Comparison of ENCODE assay signal across 12 cellular contexts in the genomic region with DNA sequence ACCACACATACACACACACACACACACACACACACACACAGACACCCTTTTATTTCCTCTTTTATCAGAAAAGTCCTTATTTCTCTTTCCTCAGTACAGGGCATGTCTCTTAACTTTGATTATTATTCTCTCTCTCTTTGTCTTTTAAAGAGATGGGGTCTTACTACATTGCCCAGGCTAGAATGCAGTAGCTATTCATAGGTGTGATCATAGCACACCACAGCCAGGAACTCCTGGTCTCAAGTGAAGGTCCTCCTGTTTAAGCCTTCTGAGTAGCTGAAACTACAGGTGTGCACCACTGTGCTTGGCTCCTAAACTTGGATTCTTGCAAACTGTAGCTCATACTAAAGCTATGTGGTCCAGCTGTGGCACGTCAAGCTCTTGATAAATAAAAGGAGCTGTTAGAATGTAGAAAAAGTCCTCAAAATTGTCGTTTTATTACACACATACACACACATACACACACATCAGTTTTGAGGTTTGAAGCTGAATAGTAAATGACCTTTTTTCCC. TPM values are rescaled to one million over a fixed set of nuclear protein-coding genes. Genes with fewer than 3 reads are reported as not detected.
A peak's percentile ranks its signal among the peaks of the same experiment; 100 is the strongest.
DNase-seq lines count a peak whose midpoint lies in the region; ATAC-seq and TF ChIP-seq lines count a peak whose summit lies in the region.
"Had no signal": no experiment of that assay in that cellular context is flagged by ENCODE, and none has a peak within 500 bp of the region (broad histone marks: within the 10 kb centered on the region; RNA-seq: fewer than 3 reads in every experiment).

No MANE protein-coding gene starts in this region.

- H3K14ac ChIP-seq in H9 (ENCODE audit: insufficient read depth, low read length), result no peak overlapping the region; the same call in 1 of the 2 replicates

- no peak overlapping the region for H2BK20ac ChIP-seq in H9 (ENCODE audit: low read depth, low read length, poor library complexity, severe bottlenecking)

- no peak overlapping the region for H3K4me3 ChIP-seq in smooth muscle cell
- no peak overlapping the region for H3K4me3 ChIP-seq in aorta (ENCODE audit: low read length in 2 of 2)

- H2AFZ ChIP-seq in H9 (ENCODE audit: low read length) (no peak overlapping the region), smooth muscle cell (ENCODE audit: low read depth) (no peak overlapping the region)

- no peak overlapping the region for H4K8ac ChIP-seq in H9 (replicated peaks; ENCODE audit: insufficient read length, low read depth, low read length)

- H2AK5ac ChIP-seq in H9 (ENCODE audit: insufficient read length, low read length), result no peak overlapping the region

- H3K56ac ChIP-seq in H9 (ENCODE audit: insufficient read length, low read depth, low read length), result no peak overlapping the region

- ATAC-seq in T-helper 17 cell, result no peak
- no peak for ATAC-seq in aorta (ENCODE audit: low FRiP score)

- in situ Hi-C loops in ACHN (cut with HindIII; ENCODE audit: low pct_ligation_motif_present, low pct_unique_long_range_greater_than_20kb, low sequenced_read_pairs), result no loop called here

- H3K27me3 ChIP-seq in H9 (ENCODE audit: insufficient read depth, low read length), result no peaks in the 10 kb centered on the region
- no peaks in the 10 kb centered on the region for H3K27me3 ChIP-seq in smooth muscle cell (ENCODE audit: low read depth)
- no peaks in the 10 kb centered on the region for H3K27me3 ChIP-seq in aorta (ENCODE audit: control insufficient read depth in 1 of 2, insufficient read depth in 2 of 2, low read length in 1 of 2)

- no peaks in the 10 kb centered on the region for H3K79me1 ChIP-seq in H9 (ENCODE audit: insufficient read depth, low read depth, low read length, poor library complexity, severe bottlenecking)

- H3K9me3 Mint-ChIP-seq in H9 (no peaks in the 10 kb centered on the region), immature natural killer cell (no peaks in the 10 kb centered on the region)
- H3K9me3 Mint-ChIP-seq: activated naive CD4-positive, alpha-beta T cell treated with anti-CD3 and anti-CD28 coated beads, Interleukin-2, amount 10 ng/mL, durations not matched to agents 7 days and 5 days had no signal

- H3K36me3 Mint-ChIP-seq in H9 (ENCODE audit: insufficient read depth in 1 of 3, low read depth in 3 of 3) (peaks cover 0 to 19% (median 15%) of the 10 kb centered on the region in 3 experiments; a peak in 6 of 7 replicates), T-helper 17 cell (ENCODE audit: low read depth) (peaks cover 3% of the 10 kb centered on the region), immature natural killer cell (peaks cover 5 to 10% (median 5%) of the 10 kb centered on the region in 3 donors)

- no peak overlapping the region for H4K91ac ChIP-seq in H9 (ENCODE audit: insufficient read length, low read depth, low read length)

- no peak overlapping the region for H2BK5ac ChIP-seq in H9 (ENCODE audit: insufficient read length, low read length)

- H3K27ac Mint-ChIP-seq in H9 (peak overlapping the region in 1 of 3 experiments; percentile 62; a peak in 2 of 7 replicates), T-helper 17 cell (peak overlapping the region; percentile 62), immature natural killer cell (peak overlapping the region in 4 of 6 donors; percentile 8 to 52 (median 28))
- H3K27ac Mint-ChIP-seq: activated naive CD4-positive, alpha-beta T cell treated with anti-CD3 and anti-CD28 coated beads, Interleukin-2, amount 10 ng/mL, durations not matched to agents 7 days and 5 days had no signal

- H3K79me2 ChIP-seq in H9 (ENCODE audit: insufficient read depth, low read length) (0 out of 2 replicates have a peak, but pooled peaks cover 2% of the 10 kb centered on the region), smooth muscle cell (ENCODE audit: low read depth) (peaks cover 90% of the 10 kb centered on the region)

- H2BK12ac ChIP-seq in H9 (ENCODE audit: insufficient read length, low read depth, low read length), result no peak overlapping the region

- peak overlapping the region; percentile 9; the same call in 1 of the 2 replicates for H2BK15ac ChIP-seq in H9 (ENCODE audit: low read depth, low read length)

- H4K20me1 ChIP-seq in H9 (ENCODE audit: control insufficient read depth, insufficient read depth, insufficient read length) (no peaks in the 10 kb centered on the region), smooth muscle cell (ENCODE audit: low read depth) (peaks cover 80% of the 10 kb centered on the region)

- H3K4me1 Mint-ChIP-seq in H9, result peaks cover 12 to 25% of the 10 kb centered on the region in 2 experiments
- H3K4me1 Mint-ChIP-seq in T-helper 17 cell, result peaks cover 37% of the 10 kb centered on the region
- peaks cover 33 to 53% of the 10 kb centered on the region in 2 donors for H3K4me1 Mint-ChIP-seq in immature natural killer cell

- H3K9ac ChIP-seq in H9 (ENCODE audit: extremely low read depth, insufficient read length, low read length) (no peak overlapping the region), smooth muscle cell (ENCODE audit: low read depth) (no peak overlapping the region)

- H3T11ph ChIP-seq in H9 (ENCODE audit: low read length), result no peak overlapping the region

- TF ChIP-seq CTCF in H9 (conservative IDR thresholded peaks at IDR 0.05), result no peak
- no peak for TF ChIP-seq CTCF in smooth muscle cell (IDR thresholded peaks at IDR 0.05; ENCODE audit: borderline replicate concordance, insufficient read depth, poor library complexity, severe bottlenecking)

- H3K18ac ChIP-seq in H9 (ENCODE audit: insufficient read length, low read depth, low read length), result no peak overlapping the region

- DNase-seq in H9, result no peak
- no peak for DNase-seq in T-helper 17 cell
- no peak for DNase-seq in immature natural killer cell
- no peak for DNase-seq in smooth muscle cell (lab: John Stamatoyannopoulos, UW; ENCODE audit: unreplicated experiment)
- DNase-seq in aorta, result no peak
- no peak for DNase-seq in ACHN
- no peak for DNase-seq in head of caudate nucleus
- no peak for DNase-seq in NCI-H748 (lab: John Stamatoyannopoulos, UW; ENCODE audit: unreplicated experiment)
- DNase-seq: activated CD8-positive, alpha-beta memory T cell treated with anti-CD3 and anti-CD28 coated beads for 24 hours; activated naive CD4-positive, alpha-beta T cell treated with anti-CD3 and anti-CD28 coated beads, Interleukin-2, amount 10 ng/mL, durations not matched to agents 7 days and 5 days; NCI-H1105 had no signal

- WGBS in H9 (ENCODE audit: extremely low coverage, insufficient read length, low lambda C conversion rate), result no CpG with 5 or more reads among the region's 2 CpGs
- WGBS in smooth muscle cell (ENCODE audit: low lambda C conversion rate), result 83% methylated on average over 2 of the region's 2 CpGs
- 16 to 26% methylated on average over 2 of the region's 2 CpGs for WGBS in aorta, 2 donors

- H3K27ac ChIP-seq in H9 (ENCODE audit: insufficient read length, low read depth, low read length) (no peak overlapping the region), smooth muscle cell (ENCODE audit: low read depth) (peak overlapping the region; percentile 64), aorta (ENCODE audit: low read depth in 1 of 2, low read length in 2 of 2) (no peak overlapping the region)
- H3K27ac ChIP-seq: RWPE1 had no signal

- H3K23ac ChIP-seq in H9 (ENCODE audit: insufficient read length, low read depth, low read length), result no peak overlapping the region

- H3K23me2 ChIP-seq in H9 (ENCODE audit: insufficient read length, low read depth, low read length, poor library complexity, severe bottlenecking), result no peaks in the 10 kb centered on the region

- no peaks in the 10 kb centered on the region for H3F3A ChIP-seq in smooth muscle cell (ENCODE audit: low read depth)

- H3K36me3 ChIP-seq in smooth muscle cell (ENCODE audit: low read depth), result no peaks in the 10 kb centered on the region
- H3K36me3 ChIP-seq in aorta (ENCODE audit: control insufficient read depth in 1 of 2, insufficient read depth in 2 of 2, low read length in 1 of 2), result peaks cover 0 to 3% of the 10 kb centered on the region in 2 donors

- no peak overlapping the region for H4K5ac ChIP-seq in H9 (ENCODE audit: insufficient read length, low read depth, low read length)

- no peaks in the 10 kb centered on the region for H3K27me3 Mint-ChIP-seq in H9 (ENCODE audit: low read depth)
- H3K27me3 Mint-ChIP-seq in T-helper 17 cell, result no peaks in the 10 kb centered on the region
- H3K27me3 Mint-ChIP-seq in immature natural killer cell (ENCODE audit: low read depth in 3 of 3), result no peaks in the 10 kb centered on the region
- H3K27me3 Mint-ChIP-seq: activated naive CD4-positive, alpha-beta T cell treated with anti-CD3 and anti-CD28 coated beads, Interleukin-2, amount 10 ng/mL, durations not matched to agents 7 days and 5 days had no signal

- H2BK120ac ChIP-seq in H9 (ENCODE audit: low read depth, low read length, poor library complexity, severe bottlenecking), result no peak overlapping the region

- H3K4ac ChIP-seq in H9 (ENCODE audit: low read depth, low read length), result no peak overlapping the region

- H3K4me3 Mint-ChIP-seq in H9, result no peak overlapping the region
- no peak overlapping the region for H3K4me3 Mint-ChIP-seq in T-helper 17 cell
- no peak overlapping the region for H3K4me3 Mint-ChIP-seq in immature natural killer cell
- H3K4me3 Mint-ChIP-seq: activated naive CD4-positive, alpha-beta T cell treated with anti-CD3 and anti-CD28 coated beads, Interleukin-2, amount 10 ng/mL, durations not matched to agents 7 days and 5 days had no signal

- H3K9me3 ChIP-seq in H9 (ENCODE audit: control insufficient read depth, low read depth, low read length) (no peaks in the 10 kb centered on the region), T-helper 17 cell (ENCODE audit: control insufficient read depth, low read length, poor library complexity, severe bottlenecking) (no peaks in the 10 kb centered on the region), smooth muscle cell (replicated peaks; ENCODE audit: low read depth) (no peaks in the 10 kb centered on the region), aorta (ENCODE audit: control insufficient read depth, low read length) (no peaks in the 10 kb centered on the region)

- intact Hi-C loops in aorta (cut with DNase I) (no loop called here), head of caudate nucleus (cut with DNase I) (no loop called here)

- H3K4me1 ChIP-seq in H9 (ENCODE audit: insufficient read depth, low read length) (no peaks in the 10 kb centered on the region; the same call in 1 of the 2 replicates), smooth muscle cell (ENCODE audit: low read depth) (no peaks in the 10 kb centered on the region), aorta (ENCODE audit: control insufficient read depth in 1 of 2, insufficient read depth in 2 of 2, low read length in 2 of 2) (peaks cover 2 to 3% of the 10 kb centered on the region in 2 donors)

- H3K4me2 ChIP-seq in H9 (ENCODE audit: insufficient read depth, insufficient read length, low read length) (no peak overlapping the region), smooth muscle cell (no peak overlapping the region)

RNA-seq across cellular contexts. Expression of gene GOLM2, which starts 7.4 kb away (rescaled TPM):
- total RNA-seq in H9 (2021), result 34.5 and 37.5 TPM in 2 replicates
- 10 to 100 TPM; 41.5 to 48.8 TPM for total RNA-seq in T-helper 17 cell
- polyA plus RNA-seq in immature natural killer cell, result 10 to 100 TPM; 48.8 to 63.9 (median 49.2) TPM
- total RNA-seq in smooth muscle cell, result 114 and 147 TPM in 2 replicates
- 53.2 and 66.2 TPM in 2 replicates for polyA plus RNA-seq in smooth muscle cell
- total RNA-seq in aorta, result 100 to 1,000 TPM in 1 of 2 donors, 10 to 100 TPM in 1; 90.7 to 131 TPM
- 10 to 100 TPM; 64.6 to 80.6 TPM for polyA plus RNA-seq in aorta
